Comparison of ENCODE assay signal across 17 cellular contexts in genomic region chr4:175504316-175504715, GRCh38.
DNase-seq lines count a peak whose midpoint lies in the region; ATAC-seq and TF ChIP-seq lines count a peak whose summit lies in the region.
"Had no signal": no experiment of that assay in that cellular context is flagged by ENCODE, and none has a peak within 500 bp of the region (broad histone marks: within the 10 kb centered on the region; RNA-seq: fewer than 3 reads in every experiment).

No MANE protein-coding gene starts in this region.

- H3K4me3 ChIP-seq in astrocyte of the spinal cord (ENCODE audit: low read depth, low read length) (no peak overlapping the region), breast epithelium (no peak overlapping the region)

- H3K27ac ChIP-seq in breast epithelium: no peak overlapping the region
- H3K27ac ChIP-seq: 22Rv1, C4-2B had no signal

- no peak overlapping the region for H3K4me3 Mint-ChIP-seq in stimulated activated effector memory CD8-positive, alpha-beta T cell treated with anti-CD3 and anti-CD28 coated beads, Interleukin-12 subunit alpha, Interleukin-12 subunit beta, amount 100 ng/mL, for 72 hours

- H3K4me1 Mint-ChIP-seq in stimulated activated effector memory CD8-positive, alpha-beta T cell treated with anti-CD3 and anti-CD28 coated beads, Interleukin-12 subunit alpha, Interleukin-12 subunit beta, amount 100 ng/mL, for 72 hours: no peaks in the 10 kb centered on the region

- TF ChIP-seq CTCF in astrocyte of the spinal cord (IDR thresholded peaks at IDR 0.05; ENCODE audit: low read depth, low read length) (no peak), breast epithelium (IDR thresholded peaks at IDR 0.05) (no peak)

- no peak for TF ChIP-seq POLR2A in breast epithelium (IDR thresholded peaks at IDR 0.05)

- peaks cover 1 to 6% of the 10 kb centered on the region in 2 donors for H3K9me3 ChIP-seq in breast epithelium
- H3K9me3 ChIP-seq: Caco-2, SK-N-SH had no signal

- intact Hi-C loops in breast epithelium (cut with DNase I; ENCODE audit: low total_unique reads): no loop called here

- H3K27me3 ChIP-seq in breast epithelium: no peaks in the 10 kb centered on the region

- in situ Hi-C loops in astrocyte of the spinal cord (cut with HindIII; ENCODE audit: low sequenced_read_pairs): no loop called here

- H3K4me1 ChIP-seq in breast epithelium: no peaks in the 10 kb centered on the region
- H3K4me1 ChIP-seq: Caco-2 had no signal

- DNase-seq in AG08396 (ENCODE audit: low spot score) (peak; percentile 7), HCEC 1CT (peak; percentile 1), astrocyte of the spinal cord (ENCODE audit: low read depth, low spot score) (peak; percentile 7), myocyte (ENCODE audit: low read depth) (peak; percentile 32), breast epithelium (ENCODE audit: low spot score in 2 of 2) (no peak)
- no peak for DNase-seq in stimulated activated effector memory CD8-positive, alpha-beta T cell treated with anti-CD3 and anti-CD28 coated beads, Interleukin-12 subunit alpha, Interleukin-12 subunit beta, amount 100 ng/mL, for 72 hours (ENCODE audit: low spot score in 2 of 2)
- DNase-seq: Caco-2, NCI-H1930, NCI-H2171, Right ventricle myocardium superior, SK-N-SH had no signal

- H3K27ac Mint-ChIP-seq in stimulated activated effector memory CD8-positive, alpha-beta T cell treated with anti-CD3 and anti-CD28 coated beads, Interleukin-12 subunit alpha, Interleukin-12 subunit beta, amount 100 ng/mL, for 72 hours: no peak overlapping the region

- peaks cover 11% of the 10 kb centered on the region for H3K9me3 Mint-ChIP-seq in stimulated activated effector memory CD8-positive, alpha-beta T cell treated with anti-CD3 and anti-CD28 coated beads, Interleukin-12 subunit alpha, Interleukin-12 subunit beta, amount 100 ng/mL, for 72 hours

- H3K36me3 ChIP-seq in breast epithelium: no peaks in the 10 kb centered on the region

- ATAC-seq in GM21526 (IDR thresholded peaks at IDR 0.05; ENCODE audit: low FRiP score, unreplicated experiment): no peak
- no peak for ATAC-seq in stimulated activated effector memory CD8-positive, alpha-beta T cell treated with anti-CD3 and anti-CD28 coated beads, Interleukin-12 subunit alpha, Interleukin-12 subunit beta, amount 100 ng/mL, for 72 hours
- ATAC-seq in GM21367 (IDR thresholded peaks at IDR 0.05; ENCODE audit: unreplicated experiment): no peak
- ATAC-seq: HepG2, Panc1 had no signal

- H3K36me3 Mint-ChIP-seq in stimulated activated effector memory CD8-positive, alpha-beta T cell treated with anti-CD3 and anti-CD28 coated beads, Interleukin-12 subunit alpha, Interleukin-12 subunit beta, amount 100 ng/mL, for 72 hours: no peaks in the 10 kb centered on the region

Comparison
In these comparisons a context has a peak if more than half of its experiments do, and no peak if none do; other contexts are left out.
1. DNase-seq: peak in AG08396 (single experiment), HCEC 1CT (single experiment), astrocyte of the spinal cord (single experiment) and myocyte (single experiment); none in breast epithelium (0 of 2) and stimulated activated effector memory CD8-positive, alpha-beta T cell treated with anti-CD3 and anti-CD28 coated beads, Interleukin-12 subunit alpha, Interleukin-12 subunit beta, amount 100 ng/mL, for 72 hours (0 of 2).